11 cellular contexts compared by ENCODE assay signal in the genomic region with DNA sequence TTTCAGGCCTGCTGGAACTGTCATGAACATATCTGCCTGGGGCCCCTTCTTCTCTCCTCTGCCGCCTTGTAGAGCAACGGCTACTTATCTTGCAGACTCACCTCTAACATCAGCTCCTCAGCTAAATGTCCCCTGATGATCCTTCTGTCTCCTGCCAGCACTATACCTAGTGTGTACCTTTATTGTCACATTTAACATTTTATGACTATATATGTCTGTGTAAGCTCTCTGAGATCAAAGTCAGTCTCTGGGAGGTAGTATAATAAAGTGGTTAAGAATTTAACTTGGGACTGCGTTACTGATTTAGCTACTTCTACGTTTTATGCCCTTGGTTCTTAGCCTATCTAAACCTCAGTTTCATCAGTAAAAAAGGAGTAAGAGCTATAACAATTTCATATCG. TPM values are rescaled to one million over a fixed set of nuclear protein-coding genes. Genes with fewer than 3 reads are reported as not detected.
A peak's percentile ranks its signal among the peaks of the same experiment; 100 is the strongest.
DNase-seq lines count a peak whose midpoint lies in the region; ATAC-seq, FAIRE-seq and TF ChIP-seq lines count a peak whose summit lies in the region.
"Had no signal": no experiment of that assay in that cellular context is flagged by ENCODE, and none has a peak within 500 bp of the region (broad histone marks: within the 10 kb centered on the region; RNA-seq: fewer than 3 reads in every experiment).

No MANE protein-coding gene starts in this region.

- no peak overlapping the region for H3K23ac ChIP-seq in mesenchymal stem cell (ENCODE audit: low read length in 2 of 2)

- 81% methylated on average over 5 of the region's 5 CpGs for WGBS in A549 (ENCODE audit: missing lambda C conversion rate)
- WGBS in mammary epithelial cell (ENCODE audit: low coverage, missing lambda C conversion rate), result 35% methylated on average over 5 of the region's 5 CpGs
- WGBS in mesenchymal stem cell, result 78% methylated on average over 5 of the region's 5 CpGs

- H3K18ac ChIP-seq in mesenchymal stem cell (ENCODE audit: low read depth in 1 of 2, low read length in 2 of 2), result no peak overlapping the region

- H4K8ac ChIP-seq in mesenchymal stem cell (ENCODE audit: low read length), result no peak overlapping the region

- H3K27ac ChIP-seq in A549 (no peak overlapping the region), HUES48 (ENCODE audit: low read depth, low read length) (no peak overlapping the region), mammary epithelial cell (ENCODE audit: insufficient read depth, low read depth, low read length) (peak overlapping the region; percentile 80), mesenchymal stem cell (ENCODE audit: low read length, poor library complexity, severe bottlenecking) (no peak overlapping the region)
- H3K27ac ChIP-seq: epithelial cell of prostate, SJSA1 had no signal

- H2AFZ ChIP-seq in mammary epithelial cell (ENCODE audit: low read depth, low read length) (no peak overlapping the region), mesenchymal stem cell (ENCODE audit: low read depth, low read length) (no peak overlapping the region)

- DNase-seq in A549 (ENCODE audit: low read depth in 1 of 2, low spot score in 1 of 2) (no peak), mammary epithelial cell (no peak), mesenchymal stem cell (no peak), iPS-NIHi7 (ENCODE audit: extremely low spot score) (no peak)
- no peak for DNase-seq in stimulated activated CD4-positive, alpha-beta T cell treated with anti-CD3 and anti-CD28 coated beads, Interleukin-4, amount 100 ng/mL, for 24 hours
- no peak for DNase-seq in stimulated activated CD4-positive, alpha-beta T cell treated with anti-CD3 and anti-CD28 coated beads, Interleukin-12 subunit alpha, Interleukin-12 subunit beta, amount 100 ng/mL, for 4 hours
- DNase-seq: adrenal gland had no signal

- no peak overlapping the region for H2BK5ac ChIP-seq in mesenchymal stem cell (ENCODE audit: low read depth, low read length, poor library complexity, severe bottlenecking)

- dilution Hi-C loops in mammary epithelial cell (cut with HindIII; ENCODE audit: low sequenced_read_pairs), result no loop called here

- TF ChIP-seq POLR2A in A549 (IDR thresholded peaks at IDR 0.05; ENCODE audit: low read length), result no peak

- ATAC-seq in A549 (no peak), GM21528 (IDR thresholded peaks at IDR 0.05; ENCODE audit: low FRiP score, unreplicated experiment) (no peak)

- no peak overlapping the region for H2BK12ac ChIP-seq in mesenchymal stem cell (ENCODE audit: low read length in 2 of 2)

- H3K4me1 ChIP-seq in A549 (peaks cover 25% of the 10 kb centered on the region; the same call in 2 of the 3 replicates), HUES48 (ENCODE audit: control insufficient read depth, insufficient read depth, low read length) (peaks cover 23% of the 10 kb centered on the region), mammary epithelial cell (ENCODE audit: insufficient read depth, low read length) (peaks cover 13% of the 10 kb centered on the region), mesenchymal stem cell (ENCODE audit: control insufficient read depth, insufficient read depth, low read depth, low read length) (peaks cover 4% of the 10 kb centered on the region)

- H3K79me1 ChIP-seq in mesenchymal stem cell (replicated peaks; ENCODE audit: low read length, poor library complexity, severe bottlenecking), result no peaks in the 10 kb centered on the region

- no peak for TF ChIP-seq EP300 in A549 (IDR thresholded peaks at IDR 0.05)

- no peaks in the 10 kb centered on the region for H3K27me3 ChIP-seq in HUES48 (ENCODE audit: control insufficient read depth, insufficient read depth, low read length)
- no peaks in the 10 kb centered on the region for H3K27me3 ChIP-seq in mammary epithelial cell (ENCODE audit: insufficient read depth, low read length)
- no peaks in the 10 kb centered on the region for H3K27me3 ChIP-seq in mesenchymal stem cell (ENCODE audit: control insufficient read depth in 1 of 2, insufficient read depth in 1 of 2, low read length in 2 of 2)
- H3K27me3 ChIP-seq: adrenal gland, SJSA1 had no signal

- CTCF ChIA-PET in A549 (lab: Yijun Ruan, JAX), result interaction anchor here (1.1 to 3.9 kb wide), 2 partner anchors 11 to 445 kb away, joined by 3 to 18 read pairs; no protein-coding TSS in a partner anchor
- CTCF ChIA-PET in mammary epithelial cell (lab: Charles Lee; ENCODE audit: low non-redundant PET), result no interaction called here

- no peak overlapping the region for H3K4ac ChIP-seq in mesenchymal stem cell (ENCODE audit: low read depth in 1 of 2, low read length in 2 of 2)

- H3K9me3 ChIP-seq in A549 (no peaks in the 10 kb centered on the region), HUES48 (ENCODE audit: control insufficient read depth, insufficient read depth, low read length) (no peaks in the 10 kb centered on the region), mammary epithelial cell (replicated peaks; ENCODE audit: insufficient read depth, low read length) (no peaks in the 10 kb centered on the region), mesenchymal stem cell (ENCODE audit: control insufficient read depth, low read length) (no peaks in the 10 kb centered on the region)
- H3K9me3 ChIP-seq: adrenal gland, SJSA1 had no signal

- no peak overlapping the region for H2BK120ac ChIP-seq in mesenchymal stem cell (ENCODE audit: low read depth, low read length)

- in situ Hi-C loops in mammary epithelial cell (cut with MboI; ENCODE audit: low sequenced_read_pairs in 2 of 2), result loop anchor here (10.0 kb wide), 3 partner anchors 211 to 451 kb away; a partner anchor contains a TSS

- intact Hi-C loops in mammary epithelial cell (cut with micrococcal nuclease), result no loop called here

- H4K20me1 ChIP-seq in mammary epithelial cell (ENCODE audit: insufficient read depth, low read length), result no peaks in the 10 kb centered on the region

- TF ChIP-seq CTCF in A549 (IDR thresholded peaks at IDR 0.05) (no peak), mammary epithelial cell (conservative IDR thresholded peaks at IDR 0.05 in 1 of 2, IDR thresholded peaks at IDR 0.05 in 1 of 2; ENCODE audit: extremely low read depth in 1 of 2, insufficient read depth in 1 of 2, low read depth in 1 of 2, low read length in 2 of 2) (no peak)

- peaks cover 34% of the 10 kb centered on the region for H3K36me3 ChIP-seq in HUES48 (ENCODE audit: control insufficient read depth, insufficient read depth, low read length)
- peaks cover 24% of the 10 kb centered on the region for H3K36me3 ChIP-seq in mammary epithelial cell (ENCODE audit: insufficient read depth, low read length)
- H3K36me3 ChIP-seq in mesenchymal stem cell (ENCODE audit: control insufficient read depth in 1 of 2, insufficient read depth in 2 of 2, low read depth in 1 of 2, low read length in 2 of 2), result peaks cover 0 to 29% of the 10 kb centered on the region in 2 experiments

- no peak overlapping the region for H3K9ac ChIP-seq in HUES48 (ENCODE audit: low read depth, low read length)
- peak overlapping the region; percentile 95 for H3K9ac ChIP-seq in mammary epithelial cell (ENCODE audit: insufficient read depth, low read length)
- H3K9ac ChIP-seq in mesenchymal stem cell (ENCODE audit: low read length), result peak overlapping the region; percentile 96

- H3K79me2 ChIP-seq in mammary epithelial cell (ENCODE audit: insufficient read depth, low read length), result peaks cover 67% of the 10 kb centered on the region

- H3K4me2 ChIP-seq in A549, result peak overlapping the region; percentile 94
- H3K4me2 ChIP-seq in mammary epithelial cell (ENCODE audit: insufficient read depth, low read depth, low read length), result peak overlapping the region; percentile 97
- H3K4me2 ChIP-seq in mesenchymal stem cell (ENCODE audit: low read length, poor library complexity, severe bottlenecking), result no peak overlapping the region

- H2BK15ac ChIP-seq in mesenchymal stem cell (ENCODE audit: low read depth, poor library complexity, severe bottlenecking), result no peak overlapping the region

- POLR2A ChIA-PET in A549 (lab: Yijun Ruan, JAX), result no interaction called here

- no peak overlapping the region for H4K91ac ChIP-seq in mesenchymal stem cell (ENCODE audit: low read length)

- H3K14ac ChIP-seq in mesenchymal stem cell (ENCODE audit: low read length in 2 of 2), result no peak overlapping the region

- no peak for TF ChIP-seq RAD21 in A549 (conservative IDR thresholded peaks at IDR 0.05 in 1 of 2, IDR thresholded peaks at IDR 0.05 in 1 of 2)

- no peak for FAIRE-seq in A549 (lab: Jason Lieb, UNC)

- no peak overlapping the region for H2AK5ac ChIP-seq in mesenchymal stem cell (ENCODE audit: low read length, severe bottlenecking)

- H3K4me3 ChIP-seq in A549 (no peak overlapping the region), HUES48 (ENCODE audit: low read depth, low read length) (peak overlapping the region; percentile 92), mammary epithelial cell (replicated peaks in 1 of 3; ENCODE audit: insufficient read depth in 1 of 3, low read depth in 2 of 3, low read length in 3 of 3) (peak overlapping the region; percentile 83 to 97 (median 96)), mesenchymal stem cell (ENCODE audit: insufficient read depth in 1 of 2, low read depth in 1 of 2, low read length in 2 of 2) (peak overlapping the region in 1 of 2 experiments; percentile 92)

- BruUV-seq in mammary epithelial cell (replicated peaks; lab: Mats Ljungman, UMichigan), result no TSS peak

TF ChIP-seq in A549, 52 proteins besides CTCF, POLR2A, EP300 and RAD21 (continues in another document):
- no peak for TF ChIP-seq CEBPB (IDR thresholded peaks at IDR 0.05)
- TF ChIP-seq NPAS2 (CRISPR knock-in tag; IDR thresholded peaks at IDR 0.05; ENCODE audit: borderline replicate concordance), result no peak
- no peak for TF ChIP-seq GATA3 (IDR thresholded peaks at IDR 0.05; ENCODE audit: borderline replicate concordance)

RNA-seq across cellular contexts. Expression of a gene that starts 2.2 kb away (rescaled TPM):
- polyA plus RNA-seq in A549 (2011; rRNA removed) (76.1 and 99.1 TPM in 2 replicates), A549 (2017; fragmentation: RNase III; extraction: RNeasy Plus Mini Kit Qiagen cat#74134 plus additional on column Dnase treatment) (50.4 to 66.3 TPM (median 60.6 TPM) in 3 replicates), mammary epithelial cell (43.6 TPM)
- 57.2 and 83.5 TPM in 2 replicates for polyA plus RNA-seq in A549 (2012; cell fraction: cytosol; rRNA removed)
- 48.1 and 102 TPM in 2 replicates for polyA plus RNA-seq in A549 (2012; cell fraction: nucleus; rRNA removed)
- polyA minus RNA-seq in A549 (2011; rRNA and poly(A)+ RNA removed), result 34.0 and 36.7 TPM in 2 replicates
- total RNA-seq in mammary epithelial cell, result 100 to 1,000 TPM in 1 of 2 donors, 10 to 100 TPM in 1; 95.6 to 132 TPM
- 51.4 TPM for polyA minus RNA-seq in mammary epithelial cell
- 85.3 TPM for polyA plus RNA-seq in mesenchymal stem cell (2013, experiment 1 of 2)
- polyA plus RNA-seq in mesenchymal stem cell (2013, experiment 2 of 2), result 92.9 TPM

RNA-seq across cellular contexts. Expression of a gene that starts 21.4 kb away (rescaled TPM):
- polyA plus RNA-seq in A549 (2011; rRNA removed) (0.07 and 0.34 TPM in 2 replicates), A549 (2017; fragmentation: RNase III; extraction: RNeasy Plus Mini Kit Qiagen cat#74134 plus additional on column Dnase treatment) (0.37 to 0.77 TPM (median 0.49 TPM) in 3 replicates), mammary epithelial cell (0.23 TPM)
- polyA plus RNA-seq in A549 (2012; cell fraction: cytosol; rRNA removed), result 0.03 and 0.08 TPM in 2 replicates
- polyA plus RNA-seq in A549 (2012; cell fraction: nucleus; rRNA removed), result 0.06 TPM in 1 of 2 replicates, not detected in the other
- not detected in 2 replicates for polyA minus RNA-seq in A549 (2011; rRNA and poly(A)+ RNA removed)
- total RNA-seq in mammary epithelial cell, result under 1 TPM; 0.83 to 0.96 TPM
- polyA minus RNA-seq in mammary epithelial cell, result not detected
- polyA plus RNA-seq in mesenchymal stem cell (2013, experiment 1 of 2), result 5.1 TPM
- 6.0 TPM for polyA plus RNA-seq in mesenchymal stem cell (2013, experiment 2 of 2)
